Comparison of ENCODE assay signal across 1 cellular context in genomic region chr10:109992485-109992884, GRCh38.
TF ChIP-seq lines count a peak whose summit lies in the region.

No MANE protein-coding gene starts in this region.

TF ChIP-seq in SK-N-SH, 30 proteins besides CTCF, POLR2A, EP300 and RAD21 (continued from another document):
- TF ChIP-seq RCOR1 (IDR thresholded peaks at IDR 0.05; ENCODE audit: low read length): no peak
- no peak for TF ChIP-seq ELF1 (IDR thresholded peaks at IDR 0.05)
- no peak for TF ChIP-seq POLR2AphosphoS5 (IDR thresholded peaks at IDR 0.05; ENCODE audit: low read depth, low read length)
- TF ChIP-seq FOXM1 (IDR thresholded peaks at IDR 0.05; ENCODE audit: low read depth): no peak
- TF ChIP-seq USF2 (IDR thresholded peaks at IDR 0.05; ENCODE audit: borderline replicate concordance, low read depth, low read length): no peak
- no peak for TF ChIP-seq SMC3 (IDR thresholded peaks at IDR 0.05; ENCODE audit: low read depth, low read length)
- no peak for TF ChIP-seq GATA2 (CRISPR knock-in tag; IDR thresholded peaks at IDR 0.05)
- no peak for TF ChIP-seq MEF2A (IDR thresholded peaks at IDR 0.05; ENCODE audit: borderline replicate concordance, low read depth)
- no peak for TF ChIP-seq TAF1 (IDR thresholded peaks at IDR 0.05; ENCODE audit: borderline replicate concordance, low read depth, low read length)
- no peak for TF ChIP-seq FOXJ3 (CRISPR knock-in tag; IDR thresholded peaks at IDR 0.05)
- no peak for TF ChIP-seq REST (IDR thresholded peaks at IDR 0.05; ENCODE audit: low read depth, low read length)
- no peak for TF ChIP-seq MXI1 (IDR thresholded peaks at IDR 0.05; ENCODE audit: low read depth, low read length)
- peak; percentile 42; the same call in 1 of the 2 replicates for TF ChIP-seq FOSL2 (IDR thresholded peaks at IDR 0.05; ENCODE audit: borderline replicate concordance, low read depth)
TF ChIP-seq in SK-N-SH: peak in this region for 5.
